Comparison of ENCODE assay signal across 14 cellular contexts in genomic region chr12:92759634-92760268, GRCh38. TPM values are rescaled to one million over a fixed set of nuclear protein-coding genes. Genes with fewer than 3 reads are reported as not detected.
A peak's percentile ranks its signal among the peaks of the same experiment; 100 is the strongest.
DNase-seq lines count a peak whose midpoint lies in the region; ATAC-seq and TF ChIP-seq lines count a peak whose summit lies in the region.
"Had no signal": no experiment of that assay in that cellular context is flagged by ENCODE, and none has a peak within 500 bp of the region (broad histone marks: within the 10 kb centered on the region; RNA-seq: fewer than 3 reads in every experiment).

No MANE protein-coding gene starts in this region.

- POLR2A ChIA-PET in MCF 10A (lab: Yijun Ruan, JAX), result interaction anchor here (0.7 to 1.8 kb wide), 10 partner anchors 10 to 1440 kb away, joined by 3 to 6 read pairs (median 4); no protein-coding TSS in a partner anchor

- H3K36me3 Mint-ChIP-seq in MCF 10A (ENCODE audit: insufficient read depth, unreplicated experiment), result no peaks in the 10 kb centered on the region
- no peaks in the 10 kb centered on the region for H3K36me3 Mint-ChIP-seq in stimulated activated effector memory CD8-positive, alpha-beta T cell treated with anti-CD3 and anti-CD28 coated beads, Interleukin-12 subunit alpha, Interleukin-12 subunit beta, amount 100 ng/mL, for 72 hours

- peaks cover 16% of the 10 kb centered on the region for H3K4me1 Mint-ChIP-seq in MCF 10A (ENCODE audit: insufficient read depth, unreplicated experiment)
- peaks cover 8% of the 10 kb centered on the region for H3K4me1 Mint-ChIP-seq in stimulated activated effector memory CD8-positive, alpha-beta T cell treated with anti-CD3 and anti-CD28 coated beads, Interleukin-12 subunit alpha, Interleukin-12 subunit beta, amount 100 ng/mL, for 72 hours

- peak; percentile 93 for DNase-seq in MCF 10A (ENCODE audit: unreplicated experiment)
- DNase-seq in breast epithelium (ENCODE audit: low spot score in 2 of 2), result no peak
- peak; percentile 65 for DNase-seq in SK-MEL-5 (ENCODE audit: low read depth, low spot score)
- DNase-seq in fibroblast of peridontal ligament (ENCODE audit: extremely low read depth), result peak; percentile 93
- no peak for DNase-seq in stimulated activated effector memory CD8-positive, alpha-beta T cell treated with anti-CD3 and anti-CD28 coated beads, Interleukin-12 subunit alpha, Interleukin-12 subunit beta, amount 100 ng/mL, for 72 hours (ENCODE audit: low spot score in 2 of 2)
- DNase-seq in effector memory CD4-positive, alpha-beta T cell, result no peak
- DNase-seq in midbrain (lab: John Stamatoyannopoulos, UW), result no peak
- DNase-seq: activated T-cell treated with anti-CD3 and anti-CD28 coated beads, Interleukin-2, amount 50 U/mL, for 4 hours; dorsolateral prefrontal cortex; left colon; T-helper 9 cell had no signal

- BruUV-seq in MCF 10A (replicated peaks; lab: Mats Ljungman, UMichigan), result no TSS peak

- intact Hi-C loops in MCF 10A (cut with micrococcal nuclease), result no loop called here
- intact Hi-C loops in breast epithelium (cut with DNase I; ENCODE audit: low total_unique reads), result no loop called here

- in situ Hi-C loops in SK-MEL-5 (cut with HindIII; ENCODE audit: low pct_unique_long_range_greater_than_20kb, low sequenced_read_pairs), result no loop called here

- no peak overlapping the region for H3K4me3 ChIP-seq in breast epithelium
- no peak overlapping the region for H3K4me3 ChIP-seq in effector memory CD4-positive, alpha-beta T cell (ENCODE audit: insufficient read depth, low read depth, low read length, poor library complexity, severe bottlenecking)
- H3K4me3 ChIP-seq: dorsolateral prefrontal cortex had no signal

- H3K4me3 Mint-ChIP-seq in MCF 10A (ENCODE audit: unreplicated experiment), result no peak overlapping the region
- no peak overlapping the region for H3K4me3 Mint-ChIP-seq in stimulated activated effector memory CD8-positive, alpha-beta T cell treated with anti-CD3 and anti-CD28 coated beads, Interleukin-12 subunit alpha, Interleukin-12 subunit beta, amount 100 ng/mL, for 72 hours
- H3K4me3 Mint-ChIP-seq: activated T-cell treated with anti-CD3 and anti-CD28 coated beads, Interleukin-2, amount 50 U/mL, for 4 hours; B cell; stimulated activated naive CD8-positive, alpha-beta T cell treated with anti-CD3 and anti-CD28 coated beads, Interleukin-15, Interleukin-2, amounts not matched to agents 100 ng/mL and 50 ng/mL, for 24 hours had no signal

- H3K27ac ChIP-seq in breast epithelium, result no peak overlapping the region
- H3K27ac ChIP-seq in effector memory CD4-positive, alpha-beta T cell (ENCODE audit: insufficient read depth, low read length, poor library complexity, severe bottlenecking), result no peak overlapping the region
- H3K27ac ChIP-seq: dorsolateral prefrontal cortex had no signal

- ATAC-seq in stimulated activated effector memory CD8-positive, alpha-beta T cell treated with anti-CD3 and anti-CD28 coated beads, Interleukin-12 subunit alpha, Interleukin-12 subunit beta, amount 100 ng/mL, for 72 hours, result peak; percentile 47
- ATAC-seq in HG02840 (IDR thresholded peaks at IDR 0.05; ENCODE audit: low FRiP score, unreplicated experiment), result no peak
- ATAC-seq: activated T-cell treated with anti-CD3 and anti-CD28 coated beads, Interleukin-2, amount 50 U/mL, for 4 hours; left colon had no signal

- H3K9me3 ChIP-seq in breast epithelium, result no peaks in the 10 kb centered on the region
- H3K9me3 ChIP-seq in effector memory CD4-positive, alpha-beta T cell (ENCODE audit: control insufficient read depth, low read length), result no peaks in the 10 kb centered on the region

- H3K9me3 Mint-ChIP-seq in MCF 10A (ENCODE audit: unreplicated experiment), result no peaks in the 10 kb centered on the region
- H3K9me3 Mint-ChIP-seq in stimulated activated effector memory CD8-positive, alpha-beta T cell treated with anti-CD3 and anti-CD28 coated beads, Interleukin-12 subunit alpha, Interleukin-12 subunit beta, amount 100 ng/mL, for 72 hours, result no peaks in the 10 kb centered on the region
- H3K9me3 Mint-ChIP-seq: activated T-cell treated with anti-CD3 and anti-CD28 coated beads, Interleukin-2, amount 50 U/mL, for 4 hours; stimulated activated naive CD8-positive, alpha-beta T cell treated with anti-CD3 and anti-CD28 coated beads, Interleukin-15, Interleukin-2, amounts not matched to agents 100 ng/mL and 50 ng/mL, for 24 hours had no signal

- peak overlapping the region; percentile 32 for H3K27ac Mint-ChIP-seq in MCF 10A (ENCODE audit: low read depth, unreplicated experiment)
- H3K27ac Mint-ChIP-seq in stimulated activated effector memory CD8-positive, alpha-beta T cell treated with anti-CD3 and anti-CD28 coated beads, Interleukin-12 subunit alpha, Interleukin-12 subunit beta, amount 100 ng/mL, for 72 hours, result no peak overlapping the region
- H3K27ac Mint-ChIP-seq: B cell; stimulated activated naive CD8-positive, alpha-beta T cell treated with anti-CD3 and anti-CD28 coated beads, Interleukin-15, Interleukin-2, amounts not matched to agents 100 ng/mL and 50 ng/mL, for 24 hours had no signal

- no peaks in the 10 kb centered on the region for H3K27me3 Mint-ChIP-seq in MCF 10A (ENCODE audit: insufficient read depth, unreplicated experiment)
- H3K27me3 Mint-ChIP-seq: B cell had no signal

- no peaks in the 10 kb centered on the region for H3K36me3 ChIP-seq in breast epithelium
- no peaks in the 10 kb centered on the region for H3K36me3 ChIP-seq in effector memory CD4-positive, alpha-beta T cell (ENCODE audit: control insufficient read depth, insufficient read depth, low read length)

- TF ChIP-seq CTCF in MCF 10A (IDR thresholded peaks at IDR 0.05; ENCODE audit: unreplicated experiment) (no peak), breast epithelium (IDR thresholded peaks at IDR 0.05) (no peak)

- CTCF ChIA-PET in MCF 10A (lab: Yijun Ruan, JAX), result interaction anchor here (0.5 to 0.7 kb wide), 3 partner anchors 10 to 225 kb away, joined by 3 read pairs; no protein-coding TSS in a partner anchor

- no peaks in the 10 kb centered on the region for H3K4me1 ChIP-seq in breast epithelium
- H3K4me1 ChIP-seq in effector memory CD4-positive, alpha-beta T cell (ENCODE audit: control insufficient read depth, insufficient read depth, low read length, poor library complexity, severe bottlenecking), result no peaks in the 10 kb centered on the region

- no peaks in the 10 kb centered on the region for H3K27me3 ChIP-seq in breast epithelium
- H3K27me3 ChIP-seq in effector memory CD4-positive, alpha-beta T cell (replicated peaks; ENCODE audit: control insufficient read depth, insufficient read depth, low read length, poor library complexity, severe bottlenecking), result no peaks in the 10 kb centered on the region
- H3K27me3 ChIP-seq: dorsolateral prefrontal cortex had no signal

- TF ChIP-seq POLR2A in breast epithelium (IDR thresholded peaks at IDR 0.05), result no peak

RNA-seq across cellular contexts. Expression of gene PLEKHG7, which starts 57.0 kb away (rescaled TPM):
- not detected in 2 replicates for total RNA-seq in MCF 10A (2022)
- total RNA-seq in breast epithelium, result under 1 TPM in 2 of 3 donors, not detected in 1; 0.15 to 0.33 TPM
- total RNA-seq in SK-MEL-5 (2014; rRNA removed; shearing (Covaris generic)), result not detected in 2 replicates
- not detected in 2 replicates for polyA plus RNA-seq in SK-MEL-5 (2015; cell fraction: cytosol; rRNA removed)
- not detected in 2 replicates for polyA plus RNA-seq in SK-MEL-5 (2015; cell fraction: nucleus; rRNA removed)
- total RNA-seq: activated T-cell treated with anti-CD3 and anti-CD28 coated beads, Interleukin-2, amount 50 U/mL, for 4 hours; dorsolateral prefrontal cortex had no signal

Comparison
In these comparisons a context has a peak if more than half of its experiments do, and no peak if none do; other contexts are left out.
1. DNase-seq: peak in MCF 10A (single experiment), SK-MEL-5 (single experiment) and fibroblast of peridontal ligament (single experiment); none in breast epithelium (0 of 2), stimulated activated effector memory CD8-positive, alpha-beta T cell treated with anti-CD3 and anti-CD28 coated beads, Interleukin-12 subunit alpha, Interleukin-12 subunit beta, amount 100 ng/mL, for 72 hours (0 of 2), effector memory CD4-positive, alpha-beta T cell (0 of 3) and midbrain (single experiment).